8 cellular contexts compared by ENCODE assay signal in genomic region chr12:51320695-51321320, GRCh38. TPM values are rescaled to one million over a fixed set of nuclear protein-coding genes. Genes with fewer than 3 reads are reported as not detected.
DNase-seq lines count a peak whose midpoint lies in the region; ATAC-seq, FAIRE-seq and TF ChIP-seq lines count a peak whose summit lies in the region.

No MANE protein-coding gene starts in this region.

- H3K36me3 Mint-ChIP-seq in activated B cell treated with CpG ODN at 0.5 μM for 24 hours (ENCODE audit: low read depth), result peaks cover 11% of the 10 kb centered on the region

- H3K27me3 ChIP-seq in HL-60 (ENCODE audit: insufficient read depth, poor library complexity, severe bottlenecking) (no peaks in the 10 kb centered on the region), prostate gland (replicated peaks; ENCODE audit: insufficient read depth) (no peaks in the 10 kb centered on the region)

- H3K36me3 ChIP-seq in prostate gland, result no peaks in the 10 kb centered on the region

- peak overlapping the region; percentile 39 for H3K4me3 Mint-ChIP-seq in activated B cell treated with CpG ODN at 0.5 μM for 24 hours

- POLR2A ChIA-PET in activated B cell treated with CpG ODN at 0.5 μM for 24 hours (lab: Charles Lee), result interaction anchor here (0.6 to 4.7 kb wide), 11 partner anchors 12 to 1720 kb away, joined by 3 to 21 read pairs (median 3); partner anchors contain the start of genes DAZAP2 and POU6F1

- ATAC-seq in activated B cell treated with CpG ODN at 0.5 μM for 24 hours (ENCODE audit: low read depth), result no peak
- no peak for ATAC-seq in omental fat pad (ENCODE audit: low FRiP score)

- DNase-seq in AG20443 (ENCODE audit: low spot score) (peak; percentile 46), HL-60 (ENCODE audit: low read depth in 1 of 2, low spot score in 1 of 2) (peak in 1 of 2 experiments; percentile 56), activated B cell treated with CpG ODN at 0.5 μM for 24 hours (no peak), iris pigment epithelial cell (ENCODE audit: low read depth) (peak; percentile 22), prostate gland (ENCODE audit: low spot score) (no peak), omental fat pad (ENCODE audit: low spot score) (no peak), GM12892 (ENCODE audit: insufficient read length) (no peak), NCI-H1105 (lab: John Stamatoyannopoulos, UW) (no peak)

- TF ChIP-seq CTCF in HL-60 (IDR thresholded peaks at IDR 0.05; ENCODE audit: insufficient read depth, low read length) (no peak), activated B cell treated with CpG ODN at 0.5 μM for 24 hours (IDR thresholded peaks at IDR 0.05) (no peak), prostate gland (IDR thresholded peaks at IDR 0.05) (no peak), omental fat pad (IDR thresholded peaks at IDR 0.05) (no peak)

- H3K27ac ChIP-seq in HL-60 (replicated peaks) (peak overlapping the region; percentile 69), prostate gland (no peak overlapping the region)

- CTCF ChIA-PET in activated B cell treated with CpG ODN at 0.5 μM for 24 hours (lab: Charles Lee), result interaction anchor here (8.2 kb wide), 1 partner anchor 20 kb away, joined by 42 read pairs; no protein-coding TSS in a partner anchor

- TF ChIP-seq POLR2A in prostate gland (IDR thresholded peaks at IDR 0.05) (no peak), GM12892 (IDR thresholded peaks at IDR 0.05; ENCODE audit: low read depth, low read length) (no peak)

- FAIRE-seq in GM12892 (lab: Jason Lieb, UNC), result no peak

- no peak overlapping the region for H3K4me3 ChIP-seq in HL-60 (replicated peaks; ENCODE audit: insufficient read depth, low read length)
- no peak overlapping the region for H3K4me3 ChIP-seq in prostate gland

- WGBS in prostate gland, result 26% methylated on average over 3 of the region's 3 CpGs

- no peaks in the 10 kb centered on the region for H3K9me3 Mint-ChIP-seq in activated B cell treated with CpG ODN at 0.5 μM for 24 hours

- intact Hi-C loops in activated B cell treated with CpG ODN at 0.5 μM for 24 hours (cut with micrococcal nuclease) (loop anchor here (10.0 kb wide), 3 partner anchors 236 to 806 kb away; partner anchors contain the start of gene CSRNP2), prostate gland (cut with DNase I) (no loop called here)

- H3K27ac Mint-ChIP-seq in activated B cell treated with CpG ODN at 0.5 μM for 24 hours, result peak overlapping the region; percentile 51

- H3K4me1 Mint-ChIP-seq in activated B cell treated with CpG ODN at 0.5 μM for 24 hours, result peaks cover 88% of the 10 kb centered on the region

- no peaks in the 10 kb centered on the region for H3K27me3 Mint-ChIP-seq in activated B cell treated with CpG ODN at 0.5 μM for 24 hours

- H3K4me1 ChIP-seq in prostate gland (replicated peaks), result no peaks in the 10 kb centered on the region

- H3K9me3 ChIP-seq in prostate gland, result no peaks in the 10 kb centered on the region

RNA-seq across cellular contexts. Expression of gene BIN2, which starts 3.2 kb away (rescaled TPM):
- 22.2 and 25.6 TPM in 2 replicates for total RNA-seq in activated B cell treated with CpG ODN at 0.5 μM for 24 hours
- total RNA-seq in prostate gland, result 1 to 10 TPM; 2.6 to 5.5 TPM
- total RNA-seq in omental fat pad, result 10 to 100 TPM in 3 of 4 donors, 1 to 10 TPM in 1; 4.8 to 26.5 (median 13.0) TPM
- 21.0 TPM for polyA plus RNA-seq in GM12892 (2012; ENCODE audit: missing spikeins)

RNA-seq across cellular contexts. Expression of gene CELA1, which starts 25.7 kb away (rescaled TPM):
- not detected in 2 replicates for total RNA-seq in activated B cell treated with CpG ODN at 0.5 μM for 24 hours
- not detected for total RNA-seq in prostate gland
- not detected for total RNA-seq in omental fat pad
- polyA plus RNA-seq in GM12892 (2012; ENCODE audit: missing spikeins), result not detected

RNA-seq across cellular contexts. Expression of gene SMAGP, which starts 50.6 kb away (rescaled TPM):
- total RNA-seq in activated B cell treated with CpG ODN at 0.5 μM for 24 hours (11.4 and 11.5 TPM in 2 replicates), prostate gland (10 to 100 TPM; 10.7 to 15.4 TPM), omental fat pad (10 to 100 TPM in 2 of 4 donors, 1 to 10 TPM in 2; 3.8 to 12.0 (median 7.0) TPM)
- 2.8 TPM for polyA plus RNA-seq in GM12892 (2012; ENCODE audit: missing spikeins)

Comparison
In these comparisons a context has a peak if more than half of its experiments do, and no peak if none do; other contexts are left out.
1. DNase-seq: peak in AG20443 (single experiment) and iris pigment epithelial cell (single experiment); none in activated B cell treated with CpG ODN at 0.5 μM for 24 hours (single experiment), prostate gland (single experiment), omental fat pad (single experiment), GM12892 (single experiment) and NCI-H1105 (single experiment).